In genomic region chr1:209601809-209602657, GRCh38 we compare ENCODE assay signal across 8 cellular contexts. TPM values are rescaled to one million over a fixed set of nuclear protein-coding genes. Genes with fewer than 3 reads are reported as not detected.
DNase-seq lines count a peak whose midpoint lies in the region; ATAC-seq, FAIRE-seq and TF ChIP-seq lines count a peak whose summit lies in the region.

No MANE protein-coding gene starts in this region.

- no peaks in the 10 kb centered on the region for H3K9me3 ChIP-seq in Karpas-422 (ENCODE audit: low read length)
- H3K9me3 ChIP-seq in transverse colon: no peaks in the 10 kb centered on the region

- H3K4me1 Mint-ChIP-seq in T-cell: no peaks in the 10 kb centered on the region

- H3K4me2 ChIP-seq in Karpas-422 (ENCODE audit: low read depth, low read length, poor library complexity, severe bottlenecking): no peak overlapping the region

- peak in 3 of 4 experiments; percentile 58 to 75 (median 62) for ATAC-seq in T-cell (replicated peaks in 1 of 4)

- H3K9ac ChIP-seq in Karpas-422 (ENCODE audit: low read length): no peak overlapping the region

- no peaks in the 10 kb centered on the region for H3K9me2 ChIP-seq in Karpas-422 (replicated peaks; ENCODE audit: insufficient read depth, low read length)

- no peak overlapping the region for H3K27ac Mint-ChIP-seq in T-cell

- peaks cover 11 to 12% of the 10 kb centered on the region in 2 donors for H3K27me3 Mint-ChIP-seq in T-cell

- H3K4me3 Mint-ChIP-seq in T-cell: no peak overlapping the region

- FAIRE-seq in GM12891 (lab: Jason Lieb, UNC): peak; percentile 74

- in situ Hi-C loops in transverse colon (cut with MboI; ENCODE audit: low pct_ligation_motif_present in 1 of 4, low pct_unique_long_range_greater_than_20kb in 1 of 4, low sequenced_read_pairs in 3 of 4): no loop called here

- TF ChIP-seq CTCF in AG09319 (IDR thresholded peaks at IDR 0.05; ENCODE audit: low read depth, low read length): peak; percentile 83
- TF ChIP-seq CTCF in transverse colon (IDR thresholded peaks at IDR 0.05): peak; percentile 51 to 70 (median 60)

- H2AFZ ChIP-seq in Karpas-422 (ENCODE audit: low read length): no peak overlapping the region

- H3K27ac ChIP-seq in Karpas-422 (ENCODE audit: low read length): no peak overlapping the region
- no peak overlapping the region for H3K27ac ChIP-seq in transverse colon

- peak; percentile 25 for DNase-seq in AG09319 (ENCODE audit: extremely low read depth, low read depth)
- DNase-seq in GM12891 (ENCODE audit: insufficient read length, low spot score): no peak
- peak; percentile 63 for DNase-seq in Karpas-422
- peak in 13 of 34 experiments; percentile 3 to 30 (median 7) for DNase-seq in T-cell
- DNase-seq in dermis blood vessel endothelial cell: peak; percentile 72
- DNase-seq in lung microvascular endothelial cell (ENCODE audit: low read depth in 2 of 2): peak; percentile 43 to 57
- peak; percentile 35 for DNase-seq in transverse colon
- no peak for DNase-seq in T-helper 9 cell

- no peaks in the 10 kb centered on the region for H3K79me2 ChIP-seq in Karpas-422 (ENCODE audit: low read length)

- WGBS in transverse colon (ENCODE audit: low coverage in 1 of 2), 2 donors: 41 to 86% methylated on average over 1 to 6 of the region's 6 CpGs

- intact Hi-C loops in transverse colon (cut with DNase I; ENCODE audit: low total_unique reads): no loop called here

- no peaks in the 10 kb centered on the region for H3K4me1 ChIP-seq in Karpas-422 (ENCODE audit: low read length)
- no peaks in the 10 kb centered on the region for H3K4me1 ChIP-seq in transverse colon

- POLR2A ChIA-PET in T-cell (lab: Charles Lee): no interaction called here

- no peaks in the 10 kb centered on the region for H4K20me1 ChIP-seq in Karpas-422 (ENCODE audit: insufficient read depth, low read depth, low read length)

- CTCF ChIA-PET in T-cell (lab: Charles Lee): interaction anchor here in 1 of 2 donors (0.8 to 1.9 kb wide), 5 partner anchors 17 to 147 kb away, joined by 3 to 5 read pairs (median 3); no protein-coding TSS in a partner anchor

- TF ChIP-seq EP300 in transverse colon (IDR thresholded peaks at IDR 0.05; ENCODE audit: low read depth): no peak

- H3K4me3 ChIP-seq in Karpas-422 (ENCODE audit: low read length) (no peak overlapping the region), transverse colon (no peak overlapping the region)

- H3K36me3 ChIP-seq in Karpas-422 (ENCODE audit: insufficient read depth, low read length) (no peaks in the 10 kb centered on the region), transverse colon (no peaks in the 10 kb centered on the region)

- no peaks in the 10 kb centered on the region for H3K27me3 ChIP-seq in Karpas-422 (ENCODE audit: low read length)
- H3K27me3 ChIP-seq in transverse colon: peaks cover 2% of the 10 kb centered on the region

- no peaks in the 10 kb centered on the region for H3K9me3 Mint-ChIP-seq in T-cell

- TF ChIP-seq POLR2A in GM12891 (IDR thresholded peaks at IDR 0.05; ENCODE audit: low read depth, low read length): no peak
- TF ChIP-seq POLR2A in transverse colon (IDR thresholded peaks at IDR 0.05): no peak

- no peaks in the 10 kb centered on the region for H3K36me3 Mint-ChIP-seq in T-cell

TF ChIP-seq in GM12891, 5 proteins besides CTCF, POLR2A, EP300 and RAD21:
- TF ChIP-seq SPI1 (IDR thresholded peaks at IDR 0.05; ENCODE audit: low read depth, low read length) (no peak), PAX5 (IDR thresholded peaks at IDR 0.05; ENCODE audit: insufficient read depth, low read length, severe bottlenecking) (no peak), POU2F2 (IDR thresholded peaks at IDR 0.05; ENCODE audit: low read depth, low read length) (no peak), TAF1 (IDR thresholded peaks at IDR 0.05; ENCODE audit: low read depth, low read length) (no peak), POLR2AphosphoS5 (IDR thresholded peaks at IDR 0.05; ENCODE audit: low read depth, low read length) (no peak)

RNA-seq across cellular contexts. Expression of gene CAMK1G, which starts 18.5 kb away (rescaled TPM):
- 0.21 TPM for polyA plus RNA-seq in GM12891 (2012; ENCODE audit: low read depth, missing spikeins)
- not detected in 2 replicates for total RNA-seq in Karpas-422 (2014; rRNA removed; shearing (Covaris generic); ENCODE audit: low replicate concordance)
- total RNA-seq in T-cell (not detected), dermis blood vessel endothelial cell (not detected in 2 replicates), lung microvascular endothelial cell (not detected in 2 replicates), transverse colon (not detected)

RNA-seq across cellular contexts. Expression of gene LAMB3, which starts 50.2 kb away (rescaled TPM):
- 0.26 TPM for polyA plus RNA-seq in GM12891 (2012; ENCODE audit: low read depth, missing spikeins)
- 0.04 and 1.3 TPM in 2 replicates for total RNA-seq in Karpas-422 (2014; rRNA removed; shearing (Covaris generic); ENCODE audit: low replicate concordance)
- 1 to 10 TPM in 1 of 5 donors, under 1 TPM in 4; 0.25 to 1.2 (median 0.56) TPM for total RNA-seq in T-cell
- total RNA-seq in dermis blood vessel endothelial cell: 1.5 and 1.9 TPM in 2 replicates
- 0.20 and 5.0 TPM in 2 replicates for total RNA-seq in lung microvascular endothelial cell
- 100 to 1,000 TPM in 3 of 4 donors, 10 to 100 TPM in 1; 47.2 to 147 (median 126) TPM for total RNA-seq in transverse colon

Comparison
In these comparisons a context has a peak if more than half of its experiments do, and no peak if none do; other contexts are left out.
1. DNase-seq: peak in AG09319 (single experiment), Karpas-422 (single experiment), dermis blood vessel endothelial cell (single experiment), lung microvascular endothelial cell (2 of 2) and transverse colon (single experiment); none in GM12891 (single experiment) and T-helper 9 cell (single experiment).